ENCODE assay signal across 22 cellular contexts in the genomic region with DNA sequence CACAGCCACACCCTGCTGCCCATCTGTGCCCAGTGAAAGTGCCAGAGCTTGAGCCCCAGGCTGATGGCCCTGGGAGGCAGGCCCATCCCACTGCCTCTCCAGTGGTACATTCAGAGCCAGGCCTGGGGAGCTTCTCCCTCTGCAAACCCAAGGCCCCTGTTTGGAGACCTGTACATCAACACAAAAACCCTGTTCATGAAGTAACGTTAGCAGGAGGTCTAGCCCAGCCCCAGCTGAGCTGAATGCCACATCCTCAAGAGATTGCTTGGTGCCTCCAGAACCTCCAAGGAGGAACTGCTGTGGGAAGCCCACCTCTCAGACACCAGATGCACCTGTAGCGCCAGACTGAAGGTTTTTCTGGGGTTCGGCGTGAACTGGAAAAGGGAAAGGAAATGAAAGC. TPM values are rescaled to one million over a fixed set of nuclear protein-coding genes. Genes with fewer than 3 reads are reported as not detected.
"Had no signal": no experiment of that assay in that cellular context is flagged by ENCODE, and none has a peak within 500 bp of the region (broad histone marks: within the 10 kb centered on the region; RNA-seq: fewer than 3 reads in every experiment).

No MANE protein-coding gene starts in this region.

- H3K27ac ChIP-seq: HL-60, RWPE1 had no signal

- ATAC-seq: Panc1, PC-3 had no signal

- H3K9me3 ChIP-seq: SK-N-SH had no signal

- H3K9ac ChIP-seq: SK-N-SH had no signal

- H3K4me2 ChIP-seq: SK-N-SH had no signal

- FAIRE-seq: HTR-8/SVneo had no signal

- DNase-seq: KBM-7, MV-4-11, NCI-H1048, NCI-H1105, NCI-H1436 treated with DMSO at 0.1 percent for 48 hours, NCI-H187 treated with DMSO at 0.1 percent for 48 hours, NCI-H2029 treated with DMSO at 0.1 percent for 48 hours, NCI-H2227 treated with DMSO at 0.1 percent for 48 hours, NCI-H526 treated with DMSO at 0.1 percent for 48 hours, NCI-H748 treated with DMSO at 0.1 percent for 48 hours, PC-3, SHP77, SK-N-SH, SW 1271 had no signal

RNA-seq across cellular contexts. Expression of gene C16orf78, which starts 31.5 kb away (rescaled TPM):
- total RNA-seq: LHCN-M2, MCF 10A, NCI-H460, PC-3, SK-MEL-5 had no signal
- polyA plus RNA-seq: SK-N-SH had no signal
